In the genomic region with DNA sequence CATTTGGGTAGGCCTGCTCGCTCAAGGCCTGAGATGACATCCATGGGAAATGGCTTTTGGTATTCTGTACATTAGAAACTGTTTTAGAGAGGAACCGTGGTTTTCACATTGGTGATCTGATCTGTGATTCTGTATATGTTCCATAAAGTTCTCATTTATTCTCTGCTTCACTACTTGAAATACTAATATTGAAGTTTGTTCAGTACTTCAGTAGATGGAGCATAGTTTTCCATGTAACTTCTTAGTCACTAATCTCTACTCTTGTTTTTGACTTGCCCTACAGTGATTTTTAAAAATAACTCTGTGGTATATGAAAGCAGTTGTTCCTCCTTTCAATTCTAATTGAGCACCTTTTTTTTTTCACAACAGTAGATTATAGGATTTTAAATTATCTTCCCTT, we compare ENCODE assay signal across 14 cellular contexts.
DNase-seq lines count a peak whose midpoint lies in the region; ATAC-seq and TF ChIP-seq lines count a peak whose summit lies in the region.
"Had no signal": no experiment of that assay in that cellular context is flagged by ENCODE, and none has a peak within 500 bp of the region (broad histone marks: within the 10 kb centered on the region; RNA-seq: fewer than 3 reads in every experiment).

No MANE protein-coding gene starts in this region.

- TF ChIP-seq CTCF in tibial artery (IDR thresholded peaks at IDR 0.05) (no peak), uterus (IDR thresholded peaks at IDR 0.05) (no peak)

- H3K27ac Mint-ChIP-seq in activated naive CD4-positive, alpha-beta T cell treated with anti-CD3 and anti-CD28 coated beads, Interleukin-2, amount 50 U/mL, for 24 hours, result peak overlapping the region; percentile 76
- peak overlapping the region; percentile 82 for H3K27ac Mint-ChIP-seq in central memory CD8-positive, alpha-beta T cell (ENCODE audit: low read depth)
- H3K27ac Mint-ChIP-seq: dendritic cell treated with granulocyte-macrophage colony-stimulating factor and Interleukin-4, amounts not matched to agents 40 ng/mL and 50 ng/mL, for 4 days had no signal

- peaks cover 0 to 100% (median 43%) of the 10 kb centered on the region in 4 donors for H3K4me1 ChIP-seq in tibial artery
- peaks cover 8 to 9% of the 10 kb centered on the region in 2 donors for H3K4me1 ChIP-seq in uterus

- ATAC-seq in HG03378 (IDR thresholded peaks at IDR 0.05; ENCODE audit: unreplicated experiment), result peak; percentile 54
- no peak for ATAC-seq in central memory CD8-positive, alpha-beta T cell (replicated peaks; ENCODE audit: extremely low read depth, poor library complexity, severe bottlenecking)
- ATAC-seq: K562 had no signal

- H3K27me3 Mint-ChIP-seq in activated naive CD4-positive, alpha-beta T cell treated with anti-CD3 and anti-CD28 coated beads, Interleukin-2, amount 50 U/mL, for 24 hours, result no peaks in the 10 kb centered on the region
- H3K27me3 Mint-ChIP-seq in central memory CD8-positive, alpha-beta T cell, result no peaks in the 10 kb centered on the region
- H3K27me3 Mint-ChIP-seq: dendritic cell treated with granulocyte-macrophage colony-stimulating factor and Interleukin-4, amounts not matched to agents 40 ng/mL and 50 ng/mL, for 4 days had no signal

- peak overlapping the region; percentile 74 to 75 for H3K27ac ChIP-seq in tibial artery
- peak overlapping the region in 1 of 2 donors; percentile 39 for H3K27ac ChIP-seq in uterus

- peaks cover 91% of the 10 kb centered on the region for H3K4me1 Mint-ChIP-seq in activated naive CD4-positive, alpha-beta T cell treated with anti-CD3 and anti-CD28 coated beads, Interleukin-2, amount 50 U/mL, for 24 hours
- H3K4me1 Mint-ChIP-seq in central memory CD8-positive, alpha-beta T cell, result peaks cover 76% of the 10 kb centered on the region

- H3K36me3 ChIP-seq in tibial artery (peaks cover 0 to 11% (median 5%) of the 10 kb centered on the region in 3 donors), uterus (no peaks in the 10 kb centered on the region)

- H3K4me3 Mint-ChIP-seq in activated naive CD4-positive, alpha-beta T cell treated with anti-CD3 and anti-CD28 coated beads, Interleukin-2, amount 50 U/mL, for 24 hours, result peak overlapping the region; percentile 39
- peak overlapping the region; percentile 32 for H3K4me3 Mint-ChIP-seq in central memory CD8-positive, alpha-beta T cell
- H3K4me3 Mint-ChIP-seq: dendritic cell treated with granulocyte-macrophage colony-stimulating factor and Interleukin-4, amounts not matched to agents 40 ng/mL and 50 ng/mL, for 4 days had no signal

- H3K27me3 ChIP-seq in tibial artery (no peaks in the 10 kb centered on the region), uterus (no peaks in the 10 kb centered on the region)
- H3K27me3 ChIP-seq: stomach had no signal

- peaks cover 22% of the 10 kb centered on the region for H3K36me3 Mint-ChIP-seq in activated naive CD4-positive, alpha-beta T cell treated with anti-CD3 and anti-CD28 coated beads, Interleukin-2, amount 50 U/mL, for 24 hours
- peaks cover 43% of the 10 kb centered on the region for H3K36me3 Mint-ChIP-seq in central memory CD8-positive, alpha-beta T cell (ENCODE audit: insufficient read depth)

- peaks cover 4% of the 10 kb centered on the region for H3K9me3 Mint-ChIP-seq in activated naive CD4-positive, alpha-beta T cell treated with anti-CD3 and anti-CD28 coated beads, Interleukin-2, amount 50 U/mL, for 24 hours
- no peaks in the 10 kb centered on the region for H3K9me3 Mint-ChIP-seq in central memory CD8-positive, alpha-beta T cell
- H3K9me3 Mint-ChIP-seq: dendritic cell treated with granulocyte-macrophage colony-stimulating factor and Interleukin-4, amounts not matched to agents 40 ng/mL and 50 ng/mL, for 4 days had no signal

- TF ChIP-seq POLR2A in uterus (IDR thresholded peaks at IDR 0.05) (no peak), erythroblast (IDR thresholded peaks at IDR 0.05; ENCODE audit: low read length) (no peak)

- H3K4me3 ChIP-seq in tibial artery (no peak overlapping the region), uterus (no peak overlapping the region)
- H3K4me3 ChIP-seq: K562, stomach had no signal

- intact Hi-C loops in tibial artery (cut with DNase I; ENCODE audit: low total_unique reads), result no loop called here
- intact Hi-C loops in uterus (cut with DNase I; ENCODE audit: low total_unique reads), result no loop called here

- DNase-seq in activated naive CD4-positive, alpha-beta T cell treated with Interleukin-2 at 50 U/mL for 16 hours, result no peak
- no peak for DNase-seq in central memory CD8-positive, alpha-beta T cell (ENCODE audit: low spot score in 2 of 2)
- DNase-seq in tibial artery (no peak), NCI-H774 (lab: John Stamatoyannopoulos, UW) (no peak), uterus (no peak), erythroblast (lab: John Stamatoyannopoulos, UW) (no peak)
- DNase-seq: DMS79 treated with DMSO at 0.1 percent for 48 hours; NCI-H1436 treated with DMSO at 0.1 percent for 48 hours; stimulated activated CD4-positive, alpha-beta T cell treated with anti-CD3 and anti-CD28 coated beads, Interleukin-2, amount 100 ng/mL, for 48 hours; stomach had no signal

- H3K9me3 ChIP-seq in tibial artery, result no peaks in the 10 kb centered on the region
- H3K9me3 ChIP-seq in uterus, result no peaks in the 10 kb centered on the region
- H3K9me3 ChIP-seq: stomach had no signal
